8 cellular contexts compared by ENCODE assay signal in the genomic region with DNA sequence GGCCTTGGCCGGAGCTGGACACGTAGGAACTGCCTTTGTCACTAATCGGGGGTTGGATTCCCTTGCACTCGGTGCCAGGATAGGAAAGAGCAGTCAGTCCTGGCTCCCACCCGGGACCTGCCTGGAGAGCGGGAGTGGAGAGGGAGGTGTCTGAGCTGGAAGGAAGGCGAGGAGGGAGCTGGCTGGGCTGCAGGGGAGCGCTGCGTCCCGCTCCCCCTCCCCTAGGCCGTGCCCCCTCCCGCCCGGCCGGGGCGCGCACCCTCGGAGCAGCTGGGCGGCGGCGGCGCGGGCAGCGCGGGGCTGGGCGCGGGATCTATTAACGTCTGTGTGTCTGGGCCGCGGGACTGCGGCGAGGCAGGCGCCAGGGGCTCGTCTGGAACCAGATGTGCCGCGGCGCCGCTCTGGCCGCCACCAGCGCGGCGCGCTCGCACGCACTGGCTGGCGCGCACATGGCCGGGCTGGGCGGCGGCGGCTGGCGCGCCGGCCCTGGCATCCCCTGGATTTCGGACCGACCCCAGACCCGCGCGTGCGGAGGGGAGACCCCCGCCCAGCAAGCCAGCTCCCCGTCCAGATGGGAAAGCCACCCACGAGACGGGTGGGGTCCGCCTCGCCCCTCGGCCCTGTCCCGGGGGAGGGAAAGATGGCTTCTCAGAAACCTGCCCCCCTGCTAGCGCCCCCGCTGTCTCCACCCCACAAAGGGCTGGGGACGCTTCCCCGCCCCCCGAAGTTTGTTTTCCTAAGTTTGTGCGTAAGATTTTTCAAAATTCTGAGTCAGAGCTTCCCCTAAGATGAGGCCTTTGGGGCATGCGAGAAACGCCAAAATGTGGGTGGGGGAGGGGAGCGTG. TPM values are rescaled to one million over a fixed set of nuclear protein-coding genes. Genes with fewer than 3 reads are reported as not detected.
DNase-seq lines count a peak whose midpoint lies in the region; ATAC-seq and TF ChIP-seq lines count a peak whose summit lies in the region.

No MANE protein-coding gene starts in this region.

- DNase-seq in LHCN-M2 (ENCODE audit: low read depth) (peak; percentile 48), cardiac muscle cell (ENCODE audit: low read depth in 1 of 2, low spot score in 1 of 2) (peak; percentile 68 to 75), skeletal muscle cell (ENCODE audit: low read depth) (no peak), NCI-H446 (lab: John Stamatoyannopoulos, UW) (no peak), NCI-H1694 treated with DMSO at 0.1 percent for 48 hours (lab: John Stamatoyannopoulos, UW) (no peak), SIG-M5 (lab: John Stamatoyannopoulos, UW) (no peak)

- peaks cover 27% of the 10 kb centered on the region for H3K27me3 Mint-ChIP-seq in activated T-helper 17 cell treated with anti-CD3 and anti-CD28 coated beads, Interleukin-2, amount 50 U/mL, for 72 hours

- H3K4me1 Mint-ChIP-seq in activated T-helper 17 cell treated with anti-CD3 and anti-CD28 coated beads, Interleukin-2, amount 50 U/mL, for 72 hours = no peaks in the 10 kb centered on the region

- ATAC-seq in activated T-helper 17 cell treated with anti-CD3 and anti-CD28 coated beads, Interleukin-2, amount 50 U/mL, for 72 hours (replicated peaks) = peak; percentile 70

- TF ChIP-seq CTCF in 22Rv1 (IDR thresholded peaks at IDR 0.05) = no peak
- TF ChIP-seq CTCF in cardiac muscle cell (IDR thresholded peaks at IDR 0.05; ENCODE audit: low read depth, low read length) = no peak

- H3K27ac Mint-ChIP-seq in activated T-helper 17 cell treated with anti-CD3 and anti-CD28 coated beads, Interleukin-2, amount 50 U/mL, for 72 hours = no peak overlapping the region

- H3K4me1 ChIP-seq in cardiac muscle cell (ENCODE audit: low read depth) = no peaks in the 10 kb centered on the region

- no peaks in the 10 kb centered on the region for H3K36me3 Mint-ChIP-seq in activated T-helper 17 cell treated with anti-CD3 and anti-CD28 coated beads, Interleukin-2, amount 50 U/mL, for 72 hours (ENCODE audit: low read depth)

- H3K36me3 ChIP-seq in cardiac muscle cell = no peaks in the 10 kb centered on the region

- H3K9me3 Mint-ChIP-seq in activated T-helper 17 cell treated with anti-CD3 and anti-CD28 coated beads, Interleukin-2, amount 50 U/mL, for 72 hours = no peaks in the 10 kb centered on the region

- peak overlapping the region; percentile 43; the same call in 1 of the 2 replicates for H3K27ac ChIP-seq in 22Rv1
- H3K27ac ChIP-seq in cardiac muscle cell = no peak overlapping the region

- peak overlapping the region; percentile 69 for H3K4me3 Mint-ChIP-seq in activated T-helper 17 cell treated with anti-CD3 and anti-CD28 coated beads, Interleukin-2, amount 50 U/mL, for 72 hours

- H3K9me3 ChIP-seq in cardiac muscle cell (ENCODE audit: low read depth) = no peaks in the 10 kb centered on the region

- H3K27me3 ChIP-seq in cardiac muscle cell = no peaks in the 10 kb centered on the region

- H3K4me3 ChIP-seq in cardiac muscle cell = peak overlapping the region; percentile 39
- peak overlapping the region; percentile 38 for H3K4me3 ChIP-seq in skeletal muscle cell (ENCODE audit: low read depth, low read length)

RNA-seq across cellular contexts. Expression of a gene that starts 31.9 kb away (rescaled TPM):
- total RNA-seq in LHCN-M2 (2014; rRNA removed) (not detected in 2 replicates), cardiac muscle cell (1.6 and 10.2 TPM in 2 replicates)
- polyA plus RNA-seq in LHCN-M2 (2012) = 0.34 TPM
- total RNA-seq in activated T-helper 17 cell treated with anti-CD3 and anti-CD28 coated beads, Interleukin-2, amount 50 U/mL, for 72 hours = under 1 TPM in 1 of 2 donors, not detected in 1; 0.32 TPM
- polyA plus RNA-seq in cardiac muscle cell = 3.0 and 9.5 TPM in 2 replicates

RNA-seq across cellular contexts. Expression of a gene that starts 55.4 kb away (rescaled TPM):
- total RNA-seq in LHCN-M2 (2014; rRNA removed) (23.1 and 25.3 TPM in 2 replicates), cardiac muscle cell (23.9 and 24.0 TPM in 2 replicates)
- 17.2 TPM for polyA plus RNA-seq in LHCN-M2 (2012)
- 10 to 100 TPM; 12.3 to 26.4 TPM for total RNA-seq in activated T-helper 17 cell treated with anti-CD3 and anti-CD28 coated beads, Interleukin-2, amount 50 U/mL, for 72 hours
- 15.0 and 25.2 TPM in 2 replicates for polyA plus RNA-seq in cardiac muscle cell

RNA-seq across cellular contexts. Expression of a gene that starts 55.5 kb away (rescaled TPM):
- total RNA-seq in LHCN-M2 (2014; rRNA removed) (0.34 and 0.64 TPM in 2 replicates), cardiac muscle cell (1.4 and 1.9 TPM in 2 replicates)
- polyA plus RNA-seq in LHCN-M2 (2012) = 6.6 TPM
- total RNA-seq in activated T-helper 17 cell treated with anti-CD3 and anti-CD28 coated beads, Interleukin-2, amount 50 U/mL, for 72 hours = not detected
- polyA plus RNA-seq in cardiac muscle cell = 3.0 and 4.6 TPM in 2 replicates

Comparison
In these comparisons a context has a peak if more than half of its experiments do, and no peak if none do; other contexts are left out.
1. DNase-seq: peak in LHCN-M2 (single experiment) and cardiac muscle cell (2 of 2); none in skeletal muscle cell (single experiment), NCI-H446 (0 of 2), NCI-H1694 treated with DMSO at 0.1 percent for 48 hours (single experiment) and SIG-M5 (single experiment).